In genomic region chr10:69490876-69491275, GRCh38 we compare ENCODE assay signal across 17 cellular contexts. TPM values are rescaled to one million over a fixed set of nuclear protein-coding genes. Genes with fewer than 3 reads are reported as not detected.
DNase-seq lines count a peak whose midpoint lies in the region; ATAC-seq and TF ChIP-seq lines count a peak whose summit lies in the region.
"Had no signal": no experiment of that assay in that cellular context is flagged by ENCODE, and none has a peak within 500 bp of the region (broad histone marks: within the 10 kb centered on the region; RNA-seq: fewer than 3 reads in every experiment).

No MANE protein-coding gene starts in this region.

- peaks cover 0 to 45% (median 26%) of the 10 kb centered on the region in 10 experiments; a peak in 16 of 20 replicates for H3K4me1 ChIP-seq in BLaER1 treated with 17β-estradiol and CSF1 and Interleukin-3, amounts not matched to agents 10 nM and 100 nM
- peaks cover 0 to 24% (median 3%) of the 10 kb centered on the region in 6 donors for H3K4me1 ChIP-seq in spleen

- 88 to 96% (median 91%) methylated on average over 10 of the region's 10 CpGs for WGBS in spleen, 5 donors

- intact Hi-C loops in spleen (cut with DNase I; ENCODE audit: low total_unique reads) = no loop called here

- peak overlapping the region in 1 of 11 experiments; percentile 15; a peak in 1 of 22 replicates for H3K9ac ChIP-seq in BLaER1 treated with 17β-estradiol and CSF1 and Interleukin-3, amounts not matched to agents 10 nM and 100 nM

- no peaks in the 10 kb centered on the region for H3K27me3 Mint-ChIP-seq in activated T-cell treated with anti-CD3 and anti-CD28 coated beads, Interleukin-2, amount 50 U/mL, for 72 hours (ENCODE audit: low read depth)

- H3K27ac ChIP-seq in BLaER1 treated with 17β-estradiol and CSF1 and Interleukin-3, amounts not matched to agents 10 nM and 100 nM = no peak overlapping the region
- H3K27ac ChIP-seq in angular gyrus (ENCODE audit: low read depth, low read length) (peak overlapping the region; percentile 92), spleen (no peak overlapping the region)
- H3K27ac ChIP-seq: C4-2B had no signal

- TF ChIP-seq POLR2A in spleen (IDR thresholded peaks at IDR 0.05) = no peak

- DNase-seq in mesenteric fat pad (ENCODE audit: low spot score) = peak; percentile 62
- DNase-seq in spleen = peak; percentile 48
- no peak for DNase-seq in central memory CD4-positive, alpha-beta T cell
- no peak for DNase-seq in activated T-cell treated with anti-CD3 and anti-CD28 coated beads, Interleukin-2, amount 50 U/mL, for 72 hours
- no peak for DNase-seq in DMS 273 (lab: John Stamatoyannopoulos, UW; ENCODE audit: unreplicated experiment)
- DNase-seq: COR-L47, H7, Karpas-422, MG63, NCI-H1092 treated with DMSO at 0.1 percent for 48 hours, NCI-H1694, NCI-H526 treated with DMSO at 0.1 percent for 48 hours, SHP77 treated with DMSO at 0.1 percent for 48 hours had no signal

- peak overlapping the region in 6 of 11 experiments; percentile 36 to 84 (median 66); a peak in 12 of 22 replicates for H3K4me2 ChIP-seq in BLaER1 treated with 17β-estradiol and CSF1 and Interleukin-3, amounts not matched to agents 10 nM and 100 nM

- H3K4me3 ChIP-seq in BLaER1 treated with 17β-estradiol and CSF1 and Interleukin-3, amounts not matched to agents 10 nM and 100 nM = no peak overlapping the region
- H3K4me3 ChIP-seq in spleen = no peak overlapping the region
- H3K4me3 ChIP-seq: MG63 had no signal

- no peaks in the 10 kb centered on the region for H3K27me3 ChIP-seq in BLaER1 treated with 17β-estradiol and CSF1 and Interleukin-3, amounts not matched to agents 10 nM and 100 nM
- H3K27me3 ChIP-seq in spleen (replicated peaks in 1 of 7) = no peaks in the 10 kb centered on the region
- H3K27me3 ChIP-seq: MG63 had no signal

- no peaks in the 10 kb centered on the region for H3K4me1 Mint-ChIP-seq in activated T-cell treated with anti-CD3 and anti-CD28 coated beads, Interleukin-2, amount 50 U/mL, for 72 hours (ENCODE audit: low read depth)

- H3K36me3 ChIP-seq in BLaER1 treated with 17β-estradiol and CSF1 and Interleukin-3, amounts not matched to agents 10 nM and 100 nM = peaks cover 0 to 58% (median 38%) of the 10 kb centered on the region in 11 experiments; a peak in 15 of 22 replicates
- peaks cover 0 to 25% (median 0%) of the 10 kb centered on the region in 6 donors for H3K36me3 ChIP-seq in spleen
- H3K36me3 ChIP-seq: MG63 had no signal

- no peak overlapping the region for H3K27ac Mint-ChIP-seq in activated T-cell treated with anti-CD3 and anti-CD28 coated beads, Interleukin-2, amount 50 U/mL, for 72 hours

- no peak for TF ChIP-seq CTCF in spleen (IDR thresholded peaks at IDR 0.05 in 8 of 11, conservative IDR thresholded peaks at IDR 0.05 in 3 of 11)

- no peaks in the 10 kb centered on the region for H4K20me1 ChIP-seq in BLaER1 treated with 17β-estradiol and CSF1 and Interleukin-3, amounts not matched to agents 10 nM and 100 nM

- H3K36me3 Mint-ChIP-seq in activated T-cell treated with anti-CD3 and anti-CD28 coated beads, Interleukin-2, amount 50 U/mL, for 72 hours (ENCODE audit: insufficient read depth in 2 of 2) = peaks cover 7 to 8% of the 10 kb centered on the region in 2 donors

- H3K4me3 Mint-ChIP-seq in activated T-cell treated with anti-CD3 and anti-CD28 coated beads, Interleukin-2, amount 50 U/mL, for 72 hours = no peak overlapping the region

- peaks cover 4 to 7% of the 10 kb centered on the region in 2 donors for H3K9me3 Mint-ChIP-seq in activated T-cell treated with anti-CD3 and anti-CD28 coated beads, Interleukin-2, amount 50 U/mL, for 72 hours

- no peak for ATAC-seq in activated T-cell treated with anti-CD3 and anti-CD28 coated beads, Interleukin-2, amount 50 U/mL, for 72 hours (replicated peaks in 1 of 2)
- no peak for ATAC-seq in HG03439 (IDR thresholded peaks at IDR 0.05; ENCODE audit: unreplicated experiment)

- H3K9me3 ChIP-seq in BLaER1 treated with 17β-estradiol and CSF1 and Interleukin-3, amounts not matched to agents 10 nM and 100 nM (replicated peaks in 1 of 11) = peaks cover 34 to 42% (median 36%) of the 10 kb centered on the region in 11 experiments
- peaks cover 0 to 31% (median 22%) of the 10 kb centered on the region in 8 donors for H3K9me3 ChIP-seq in spleen
- H3K9me3 ChIP-seq: MG63 had no signal

RNA-seq across cellular contexts. Expression of gene TSPAN15, which starts 39.6 kb away (rescaled TPM):
- total RNA-seq in mesenteric fat pad (109 TPM), spleen (10 to 100 TPM; 23.8 to 68.4 (median 50.0) TPM)
- polyA plus RNA-seq in spleen = 10 to 100 TPM; 13.5 to 28.2 (median 14.5) TPM
- total RNA-seq in activated T-cell treated with anti-CD3 and anti-CD28 coated beads, Interleukin-2, amount 50 U/mL, for 72 hours = 1 to 10 TPM; 1.5 to 1.8 TPM

Comparison
In these comparisons a context has a peak if more than half of its experiments do, and no peak if none do; other contexts are left out.
1. DNase-seq: peak in mesenteric fat pad (single experiment) and spleen (single experiment); none in central memory CD4-positive, alpha-beta T cell (single experiment), activated T-cell treated with anti-CD3 and anti-CD28 coated beads, Interleukin-2, amount 50 U/mL, for 72 hours (0 of 2) and DMS 273 (single experiment).
2. RNA of gene TSPAN15, which starts 39.6 kb away (total RNA-seq): 109 TPM in mesenteric fat pad (single experiment) and 23.8 to 68.4 TPM in spleen; 1.5 to 1.8 TPM in activated T-cell treated with anti-CD3 and anti-CD28 coated beads, Interleukin-2, amount 50 U/mL, for 72 hours; every median in the first group is over 4 times any median in the second.